Comparison of ENCODE assay signal across 1 cellular context in the genomic region with DNA sequence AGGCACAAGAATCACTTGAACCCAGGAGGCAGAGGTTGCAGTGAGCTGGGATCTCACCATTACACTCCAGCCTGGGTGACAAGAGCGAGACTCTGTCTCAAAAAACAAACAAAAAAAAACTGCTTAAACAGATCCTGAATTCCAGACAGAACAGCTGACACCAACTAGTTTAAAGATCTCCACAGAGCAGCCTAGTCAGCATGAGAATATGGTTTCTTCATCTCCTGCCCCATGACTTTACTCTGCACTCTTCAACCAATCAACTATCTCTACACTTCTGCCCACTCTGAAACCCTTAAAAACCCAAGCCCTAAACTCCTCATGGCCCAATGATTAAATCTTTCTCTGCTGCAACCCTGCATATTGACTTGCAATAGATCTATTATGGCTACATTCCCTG.
A peak's percentile ranks its signal among the peaks of the same experiment; 100 is the strongest.
TF ChIP-seq lines count a peak whose summit lies in the region.

No MANE protein-coding gene starts in this region.

TF ChIP-seq in K562, 482 proteins besides CTCF, POLR2A, EP300 and RAD21 (continued from another document):
- TF ChIP-seq, protein P1, sequence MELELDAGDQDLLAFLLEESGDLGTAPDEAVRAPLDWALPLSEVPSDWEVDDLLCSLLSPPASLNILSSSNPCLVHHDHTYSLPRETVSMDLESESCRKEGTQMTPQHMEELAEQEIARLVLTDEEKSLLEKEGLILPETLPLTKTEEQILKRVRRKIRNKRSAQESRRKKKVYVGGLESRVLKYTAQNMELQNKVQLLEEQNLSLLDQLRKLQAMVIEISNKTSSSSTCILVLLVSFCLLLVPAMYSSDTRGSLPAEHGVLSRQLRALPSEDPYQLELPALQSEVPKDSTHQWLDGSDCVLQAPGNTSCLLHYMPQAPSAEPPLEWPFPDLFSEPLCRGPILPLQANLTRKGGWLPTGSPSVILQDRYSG (tag; conservative IDR thresholded peaks at IDR 0.05; ENCODE audit: low read depth): no peak
- TF ChIP-seq FOXK2 (conservative IDR thresholded peaks at IDR 0.05 in 1 of 2, IDR thresholded peaks at IDR 0.05 in 1 of 2; ENCODE audit: low read depth in 2 of 2) (no peak), E2F4 (CRISPR knock-in tag; IDR thresholded peaks at IDR 0.05; ENCODE audit: low read depth) (no peak), HEY1 (CRISPR knock-in tag; IDR thresholded peaks at IDR 0.05; ENCODE audit: borderline replicate concordance) (no peak), RCOR1 (IDR thresholded peaks at IDR 0.05; ENCODE audit: borderline replicate concordance in 1 of 2, low read depth in 2 of 2, low read length in 2 of 2) (no peak), ZFP30 (CRISPR knock-in tag; IDR thresholded peaks at IDR 0.05; ENCODE audit: borderline replicate concordance) (no peak), TAL1 (IDR thresholded peaks at IDR 0.05) (no peak), HNRNPLL (IDR thresholded peaks at IDR 0.05; ENCODE audit: low read depth, low read length, poor library complexity, severe bottlenecking) (no peak), VEZF1 (CRISPR knock-in tag; IDR thresholded peaks at IDR 0.05) (no peak), NFATC3 (IDR thresholded peaks at IDR 0.05) (no peak), MAFK (IDR thresholded peaks at IDR 0.05; ENCODE audit: low read length) (0 out of 2 replicates have a peak, but pooled peaks have one; percentile 6), ATF1 (CRISPR knock-in tag; IDR thresholded peaks at IDR 0.05) (no peak), ATF1 (tag; IDR thresholded peaks at IDR 0.05) (no peak), KDM1A (IDR thresholded peaks at IDR 0.05) (no peak), MECOM (CRISPR knock-in tag; IDR thresholded peaks at IDR 0.05) (no peak), ZNF232 (CRISPR knock-in tag; IDR thresholded peaks at IDR 0.05) (no peak), NR2F6 (CRISPR knock-in tag; IDR thresholded peaks at IDR 0.05) (no peak), MAFG (tag; conservative IDR thresholded peaks at IDR 0.05) (peak; percentile 65)
- TF ChIP-seq, protein P2, sequence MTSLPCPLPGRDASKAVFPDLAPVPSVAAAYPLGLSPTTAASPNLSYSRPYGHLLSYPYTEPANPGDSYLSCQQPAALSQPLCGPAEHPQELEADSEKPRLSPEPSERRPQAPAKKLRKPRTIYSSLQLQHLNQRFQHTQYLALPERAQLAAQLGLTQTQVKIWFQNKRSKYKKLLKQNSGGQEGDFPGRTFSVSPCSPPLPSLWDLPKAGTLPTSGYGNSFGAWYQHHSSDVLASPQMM (CRISPR knock-in tag; IDR thresholded peaks at IDR 0.05): no peak
- TF ChIP-seq, protein P3, sequence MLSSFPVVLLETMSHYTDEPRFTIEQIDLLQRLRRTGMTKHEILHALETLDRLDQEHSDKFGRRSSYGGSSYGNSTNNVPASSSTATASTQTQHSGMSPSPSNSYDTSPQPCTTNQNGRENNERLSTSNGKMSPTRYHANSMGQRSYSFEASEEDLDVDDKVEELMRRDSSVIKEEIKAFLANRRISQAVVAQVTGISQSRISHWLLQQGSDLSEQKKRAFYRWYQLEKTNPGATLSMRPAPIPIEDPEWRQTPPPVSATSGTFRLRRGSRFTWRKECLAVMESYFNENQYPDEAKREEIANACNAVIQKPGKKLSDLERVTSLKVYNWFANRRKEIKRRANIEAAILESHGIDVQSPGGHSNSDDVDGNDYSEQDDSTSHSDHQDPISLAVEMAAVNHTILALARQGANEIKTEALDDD (IDR thresholded peaks at IDR 0.05): no peak
- TF ChIP-seq, protein P4, sequence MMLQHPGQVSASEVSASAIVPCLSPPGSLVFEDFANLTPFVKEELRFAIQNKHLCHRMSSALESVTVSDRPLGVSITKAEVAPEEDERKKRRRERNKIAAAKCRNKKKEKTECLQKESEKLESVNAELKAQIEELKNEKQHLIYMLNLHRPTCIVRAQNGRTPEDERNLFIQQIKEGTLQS (IDR thresholded peaks at IDR 0.05): no peak
- TF ChIP-seq, protein P4 (CRISPR knock-in tag; conservative IDR thresholded peaks at IDR 0.05): no peak
- TF ChIP-seq, protein P5, sequence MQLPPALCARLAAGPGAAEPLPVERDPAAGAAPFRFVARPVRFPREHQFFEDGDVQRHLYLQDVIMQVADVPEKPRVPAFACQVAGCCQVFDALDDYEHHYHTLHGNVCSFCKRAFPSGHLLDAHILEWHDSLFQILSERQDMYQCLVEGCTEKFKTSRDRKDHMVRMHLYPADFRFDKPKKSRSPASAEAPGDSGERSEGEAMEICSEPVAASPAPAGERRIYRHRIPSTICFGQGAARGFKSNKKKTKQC (CRISPR knock-in tag; IDR thresholded peaks at IDR 0.05): no peak
- TF ChIP-seq, protein P6, sequence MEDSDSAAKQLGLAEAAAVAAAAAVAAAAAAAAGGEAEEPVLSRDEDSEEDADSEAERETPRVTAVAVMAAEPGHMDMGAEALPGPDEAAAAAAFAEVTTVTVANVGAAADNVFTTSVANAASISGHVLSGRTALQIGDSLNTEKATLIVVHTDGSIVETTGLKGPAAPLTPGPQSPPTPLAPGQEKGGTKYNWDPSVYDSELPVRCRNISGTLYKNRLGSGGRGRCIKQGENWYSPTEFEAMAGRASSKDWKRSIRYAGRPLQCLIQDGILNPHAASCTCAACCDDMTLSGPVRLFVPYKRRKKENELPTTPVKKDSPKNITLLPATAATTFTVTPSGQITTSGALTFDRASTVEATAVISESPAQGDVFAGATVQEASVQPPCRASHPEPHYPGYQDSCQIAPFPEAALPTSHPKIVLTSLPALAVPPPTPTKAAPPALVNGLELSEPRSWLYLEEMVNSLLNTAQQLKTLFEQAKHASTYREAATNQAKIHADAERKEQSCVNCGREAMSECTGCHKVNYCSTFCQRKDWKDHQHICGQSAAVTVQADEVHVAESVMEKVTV (CRISPR knock-in tag; IDR thresholded peaks at IDR 0.05): no peak
- TF ChIP-seq, protein P7, sequence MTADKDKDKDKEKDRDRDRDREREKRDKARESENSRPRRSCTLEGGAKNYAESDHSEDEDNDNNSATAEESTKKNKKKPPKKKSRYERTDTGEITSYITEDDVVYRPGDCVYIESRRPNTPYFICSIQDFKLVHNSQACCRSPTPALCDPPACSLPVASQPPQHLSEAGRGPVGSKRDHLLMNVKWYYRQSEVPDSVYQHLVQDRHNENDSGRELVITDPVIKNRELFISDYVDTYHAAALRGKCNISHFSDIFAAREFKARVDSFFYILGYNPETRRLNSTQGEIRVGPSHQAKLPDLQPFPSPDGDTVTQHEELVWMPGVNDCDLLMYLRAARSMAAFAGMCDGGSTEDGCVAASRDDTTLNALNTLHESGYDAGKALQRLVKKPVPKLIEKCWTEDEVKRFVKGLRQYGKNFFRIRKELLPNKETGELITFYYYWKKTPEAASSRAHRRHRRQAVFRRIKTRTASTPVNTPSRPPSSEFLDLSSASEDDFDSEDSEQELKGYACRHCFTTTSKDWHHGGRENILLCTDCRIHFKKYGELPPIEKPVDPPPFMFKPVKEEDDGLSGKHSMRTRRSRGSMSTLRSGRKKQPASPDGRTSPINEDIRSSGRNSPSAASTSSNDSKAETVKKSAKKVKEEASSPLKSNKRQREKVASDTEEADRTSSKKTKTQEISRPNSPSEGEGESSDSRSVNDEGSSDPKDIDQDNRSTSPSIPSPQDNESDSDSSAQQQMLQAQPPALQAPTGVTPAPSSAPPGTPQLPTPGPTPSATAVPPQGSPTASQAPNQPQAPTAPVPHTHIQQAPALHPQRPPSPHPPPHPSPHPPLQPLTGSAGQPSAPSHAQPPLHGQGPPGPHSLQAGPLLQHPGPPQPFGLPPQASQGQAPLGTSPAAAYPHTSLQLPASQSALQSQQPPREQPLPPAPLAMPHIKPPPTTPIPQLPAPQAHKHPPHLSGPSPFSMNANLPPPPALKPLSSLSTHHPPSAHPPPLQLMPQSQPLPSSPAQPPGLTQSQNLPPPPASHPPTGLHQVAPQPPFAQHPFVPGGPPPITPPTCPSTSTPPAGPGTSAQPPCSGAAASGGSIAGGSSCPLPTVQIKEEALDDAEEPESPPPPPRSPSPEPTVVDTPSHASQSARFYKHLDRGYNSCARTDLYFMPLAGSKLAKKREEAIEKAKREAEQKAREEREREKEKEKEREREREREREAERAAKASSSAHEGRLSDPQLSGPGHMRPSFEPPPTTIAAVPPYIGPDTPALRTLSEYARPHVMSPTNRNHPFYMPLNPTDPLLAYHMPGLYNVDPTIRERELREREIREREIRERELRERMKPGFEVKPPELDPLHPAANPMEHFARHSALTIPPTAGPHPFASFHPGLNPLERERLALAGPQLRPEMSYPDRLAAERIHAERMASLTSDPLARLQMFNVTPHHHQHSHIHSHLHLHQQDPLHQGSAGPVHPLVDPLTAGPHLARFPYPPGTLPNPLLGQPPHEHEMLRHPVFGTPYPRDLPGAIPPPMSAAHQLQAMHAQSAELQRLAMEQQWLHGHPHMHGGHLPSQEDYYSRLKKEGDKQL (CRISPR knock-in tag; IDR thresholded peaks at IDR 0.05; ENCODE audit: borderline replicate concordance): no peak
- TF ChIP-seq, protein P8, sequence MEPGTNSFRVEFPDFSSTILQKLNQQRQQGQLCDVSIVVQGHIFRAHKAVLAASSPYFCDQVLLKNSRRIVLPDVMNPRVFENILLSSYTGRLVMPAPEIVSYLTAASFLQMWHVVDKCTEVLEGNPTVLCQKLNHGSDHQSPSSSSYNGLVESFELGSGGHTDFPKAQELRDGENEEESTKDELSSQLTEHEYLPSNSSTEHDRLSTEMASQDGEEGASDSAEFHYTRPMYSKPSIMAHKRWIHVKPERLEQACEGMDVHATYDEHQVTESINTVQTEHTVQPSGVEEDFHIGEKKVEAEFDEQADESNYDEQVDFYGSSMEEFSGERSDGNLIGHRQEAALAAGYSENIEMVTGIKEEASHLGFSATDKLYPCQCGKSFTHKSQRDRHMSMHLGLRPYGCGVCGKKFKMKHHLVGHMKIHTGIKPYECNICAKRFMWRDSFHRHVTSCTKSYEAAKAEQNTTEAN (CRISPR knock-in tag; IDR thresholded peaks at IDR 0.05): no peak
